In the genomic region with DNA sequence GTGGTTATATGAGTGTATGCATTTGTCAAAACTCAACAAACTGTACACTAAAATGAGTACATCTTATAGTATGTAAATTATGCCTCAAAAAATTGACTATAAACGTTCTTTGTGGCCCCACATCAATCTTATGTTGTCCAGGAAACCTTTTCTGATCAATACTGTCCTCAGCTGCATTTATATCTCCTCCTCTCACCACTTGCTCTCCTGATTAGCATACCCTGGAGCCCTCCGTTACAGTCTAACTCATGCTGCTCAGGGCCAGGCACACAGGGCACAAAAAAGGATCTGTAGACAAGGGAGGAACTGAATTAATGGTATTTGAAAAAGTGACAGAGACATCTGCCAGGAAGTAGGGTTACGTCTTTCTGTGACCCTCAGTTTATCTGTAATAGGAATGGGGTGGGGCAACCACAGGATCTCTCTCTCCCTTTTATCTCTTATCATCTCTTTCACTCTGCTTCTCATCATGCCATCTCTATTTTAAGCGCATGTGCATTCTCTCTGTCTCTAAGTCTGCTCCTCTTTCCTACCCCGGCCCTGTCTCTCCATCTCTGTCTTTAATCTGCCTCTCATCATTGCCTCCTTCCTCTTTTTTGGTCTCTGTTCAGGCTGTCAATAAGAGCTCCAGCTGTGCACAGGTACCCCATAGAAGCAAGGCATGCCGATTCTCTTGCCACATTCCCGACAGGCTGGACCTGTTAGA, we compare ENCODE assay signal across 1 cellular context.
TF ChIP-seq lines count a peak whose summit lies in the region.

No MANE protein-coding gene starts in this region.

TF ChIP-seq in K562, 482 proteins besides CTCF, POLR2A, EP300 and RAD21 (continues in another document):
- TF ChIP-seq JUND (IDR thresholded peaks at IDR 0.05; ENCODE audit: borderline replicate concordance, low read depth, low read length) (0 out of 2 replicates have a peak, but pooled peaks have one; percentile 3), JUND (tag; IDR thresholded peaks at IDR 0.05; ENCODE audit: borderline replicate concordance, low read depth, low read length) (no peak), MTA1 (IDR thresholded peaks at IDR 0.05; ENCODE audit: borderline replicate concordance) (peak; percentile 60; the same call in 1 of the 2 replicates), GABPB2 (CRISPR knock-in tag; conservative IDR thresholded peaks at IDR 0.05) (no peak), ADNP (tag; IDR thresholded peaks at IDR 0.05) (peak; percentile 69), ARID1B (IDR thresholded peaks at IDR 0.05) (peak; percentile 62), HDAC6 (IDR thresholded peaks at IDR 0.05; ENCODE audit: low read depth, low read length) (no peak), PKNOX1 (IDR thresholded peaks at IDR 0.05) (peak; percentile 82), BCOR (IDR thresholded peaks at IDR 0.05) (0 out of 2 replicates have a peak, but pooled peaks have one; percentile 8), SMARCA5 (IDR thresholded peaks at IDR 0.05) (peak; percentile 23; the same call in 1 of the 2 replicates), ELF2 (CRISPR knock-in tag; IDR thresholded peaks at IDR 0.05) (0 out of 2 replicates have a peak, but pooled peaks have one; percentile 48), GTF2B (IDR thresholded peaks at IDR 0.05; ENCODE audit: extremely low read depth, insufficient read length) (no peak), CTBP1 (IDR thresholded peaks at IDR 0.05; ENCODE audit: borderline replicate concordance) (peak; percentile 98), NCOR1 (IDR thresholded peaks at IDR 0.05) (0 out of 2 replicates have a peak, but pooled peaks have one; percentile 24), HDAC1 (IDR thresholded peaks at IDR 0.05) (peak in 1 of 2 experiments; percentile 51; a peak in 2 of 4 replicates), RCOR1 (IDR thresholded peaks at IDR 0.05; ENCODE audit: borderline replicate concordance in 1 of 2, low read depth in 2 of 2, low read length in 2 of 2) (peak in 1 of 2 experiments; percentile 86; a peak in 2 of 4 replicates), HMGXB4 (CRISPR knock-in tag; IDR thresholded peaks at IDR 0.05) (no peak), SMARCB1 (IDR thresholded peaks at IDR 0.05; ENCODE audit: insufficient read length, low read depth) (peak; percentile 91), POLR2B (IDR thresholded peaks at IDR 0.05; ENCODE audit: low read depth, partially characterized antibody) (no peak), PTBP1 (IDR thresholded peaks at IDR 0.05; ENCODE audit: low read depth, low read length) (0 out of 2 replicates have a peak, but pooled peaks have one; percentile 42), NRF1 (conservative IDR thresholded peaks at IDR 0.05 in 1 of 2, IDR thresholded peaks at IDR 0.05 in 1 of 2) (peak in 1 of 2 experiments; percentile 20; a peak in 1 of 4 replicates), CBFA2T3 (IDR thresholded peaks at IDR 0.05) (peak; percentile 59), ELF4 (CRISPR knock-in tag; IDR thresholded peaks at IDR 0.05) (no peak), SREBF2 (CRISPR knock-in tag; IDR thresholded peaks at IDR 0.05) (peak; percentile 38; the same call in 1 of the 2 replicates), DPF2 (IDR thresholded peaks at IDR 0.05) (peak; percentile 67), RBM25 (IDR thresholded peaks at IDR 0.05; ENCODE audit: low read depth, low read length, severe bottlenecking) (peak; percentile 33), CBX3 (IDR thresholded peaks at IDR 0.05; ENCODE audit: borderline replicate concordance in 1 of 2, low read length in 2 of 2) (no peak), ZFPM2 (CRISPR knock-in tag; IDR thresholded peaks at IDR 0.05) (0 out of 2 replicates have a peak, but pooled peaks have one; percentile 49), TRIM24 (IDR thresholded peaks at IDR 0.05) (0 out of 4 replicates have a peak, but pooled peaks of 1 of the 2 experiments have one; percentile 23), ZNF24 (IDR thresholded peaks at IDR 0.05) (peak; percentile 56; the same call in 1 of the 2 replicates), SMARCA4 (IDR thresholded peaks at IDR 0.05) (peak; percentile 72), RREB1 (CRISPR knock-in tag; IDR thresholded peaks at IDR 0.05) (peak; percentile 91), MYC (IDR thresholded peaks at IDR 0.05; ENCODE audit: low read depth, low read length) (no peak), MYC (CRISPR knock-in tag; IDR thresholded peaks at IDR 0.05; ENCODE audit: borderline replicate concordance, low read depth) (no peak), ESRRA (IDR thresholded peaks at IDR 0.05; ENCODE audit: borderline replicate concordance, low read depth) (peak; percentile 55; the same call in 1 of the 2 replicates), MEIS2 (IDR thresholded peaks at IDR 0.05; ENCODE audit: partially characterized antibody) (peak; percentile 3), TAL1 (IDR thresholded peaks at IDR 0.05) (peak; percentile 13)
- TF ChIP-seq, protein P1, sequence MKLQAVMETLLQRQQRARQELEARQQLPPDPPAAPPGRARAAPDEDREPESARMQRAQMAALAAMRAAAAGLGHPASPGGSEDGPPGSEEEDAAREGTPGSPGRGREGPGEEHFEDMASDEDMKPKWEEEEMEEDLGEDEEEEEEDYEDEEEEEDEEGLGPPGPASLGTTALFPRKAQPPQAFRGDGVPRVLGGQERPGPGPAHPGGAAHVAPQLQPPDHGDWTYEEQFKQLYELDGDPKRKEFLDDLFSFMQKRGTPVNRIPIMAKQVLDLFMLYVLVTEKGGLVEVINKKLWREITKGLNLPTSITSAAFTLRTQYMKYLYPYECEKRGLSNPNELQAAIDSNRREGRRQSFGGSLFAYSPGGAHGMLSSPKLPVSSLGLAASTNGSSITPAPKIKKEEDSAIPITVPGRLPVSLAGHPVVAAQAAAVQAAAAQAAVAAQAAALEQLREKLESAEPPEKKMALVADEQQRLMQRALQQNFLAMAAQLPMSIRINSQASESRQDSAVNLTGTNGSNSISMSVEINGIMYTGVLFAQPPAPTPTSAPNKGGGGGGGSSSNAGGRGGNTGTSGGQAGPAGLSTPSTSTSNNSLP (IDR thresholded peaks at IDR 0.05; ENCODE audit: borderline replicate concordance, low read depth, low read length) = 0 out of 2 replicates have a peak, but pooled peaks have one; percentile 13
- TF ChIP-seq, protein P2, sequence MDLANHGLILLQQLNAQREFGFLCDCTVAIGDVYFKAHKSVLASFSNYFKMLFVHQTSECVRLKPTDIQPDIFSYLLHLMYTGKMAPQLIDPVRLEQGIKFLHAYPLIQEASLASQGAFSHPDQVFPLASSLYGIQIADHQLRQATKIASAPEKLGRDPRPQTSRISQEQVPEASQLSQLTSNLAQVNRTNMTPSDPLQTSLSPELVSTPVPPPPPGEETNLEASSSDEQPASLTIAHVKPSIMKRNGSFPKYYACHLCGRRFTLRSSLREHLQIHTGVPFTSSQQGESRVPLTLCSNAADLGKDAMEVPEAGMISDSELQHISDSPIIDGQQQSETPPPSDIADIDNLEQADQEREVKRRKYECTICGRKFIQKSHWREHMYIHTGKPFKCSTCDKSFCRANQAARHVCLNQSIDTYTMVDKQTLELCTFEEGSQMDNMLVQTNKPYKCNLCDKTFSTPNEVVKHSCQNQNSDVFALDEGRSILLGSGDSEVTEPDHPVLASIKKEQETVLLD (IDR thresholded peaks at IDR 0.05) = peak; percentile 79; the same call in 1 of the 2 replicates
- TF ChIP-seq, protein P3, sequence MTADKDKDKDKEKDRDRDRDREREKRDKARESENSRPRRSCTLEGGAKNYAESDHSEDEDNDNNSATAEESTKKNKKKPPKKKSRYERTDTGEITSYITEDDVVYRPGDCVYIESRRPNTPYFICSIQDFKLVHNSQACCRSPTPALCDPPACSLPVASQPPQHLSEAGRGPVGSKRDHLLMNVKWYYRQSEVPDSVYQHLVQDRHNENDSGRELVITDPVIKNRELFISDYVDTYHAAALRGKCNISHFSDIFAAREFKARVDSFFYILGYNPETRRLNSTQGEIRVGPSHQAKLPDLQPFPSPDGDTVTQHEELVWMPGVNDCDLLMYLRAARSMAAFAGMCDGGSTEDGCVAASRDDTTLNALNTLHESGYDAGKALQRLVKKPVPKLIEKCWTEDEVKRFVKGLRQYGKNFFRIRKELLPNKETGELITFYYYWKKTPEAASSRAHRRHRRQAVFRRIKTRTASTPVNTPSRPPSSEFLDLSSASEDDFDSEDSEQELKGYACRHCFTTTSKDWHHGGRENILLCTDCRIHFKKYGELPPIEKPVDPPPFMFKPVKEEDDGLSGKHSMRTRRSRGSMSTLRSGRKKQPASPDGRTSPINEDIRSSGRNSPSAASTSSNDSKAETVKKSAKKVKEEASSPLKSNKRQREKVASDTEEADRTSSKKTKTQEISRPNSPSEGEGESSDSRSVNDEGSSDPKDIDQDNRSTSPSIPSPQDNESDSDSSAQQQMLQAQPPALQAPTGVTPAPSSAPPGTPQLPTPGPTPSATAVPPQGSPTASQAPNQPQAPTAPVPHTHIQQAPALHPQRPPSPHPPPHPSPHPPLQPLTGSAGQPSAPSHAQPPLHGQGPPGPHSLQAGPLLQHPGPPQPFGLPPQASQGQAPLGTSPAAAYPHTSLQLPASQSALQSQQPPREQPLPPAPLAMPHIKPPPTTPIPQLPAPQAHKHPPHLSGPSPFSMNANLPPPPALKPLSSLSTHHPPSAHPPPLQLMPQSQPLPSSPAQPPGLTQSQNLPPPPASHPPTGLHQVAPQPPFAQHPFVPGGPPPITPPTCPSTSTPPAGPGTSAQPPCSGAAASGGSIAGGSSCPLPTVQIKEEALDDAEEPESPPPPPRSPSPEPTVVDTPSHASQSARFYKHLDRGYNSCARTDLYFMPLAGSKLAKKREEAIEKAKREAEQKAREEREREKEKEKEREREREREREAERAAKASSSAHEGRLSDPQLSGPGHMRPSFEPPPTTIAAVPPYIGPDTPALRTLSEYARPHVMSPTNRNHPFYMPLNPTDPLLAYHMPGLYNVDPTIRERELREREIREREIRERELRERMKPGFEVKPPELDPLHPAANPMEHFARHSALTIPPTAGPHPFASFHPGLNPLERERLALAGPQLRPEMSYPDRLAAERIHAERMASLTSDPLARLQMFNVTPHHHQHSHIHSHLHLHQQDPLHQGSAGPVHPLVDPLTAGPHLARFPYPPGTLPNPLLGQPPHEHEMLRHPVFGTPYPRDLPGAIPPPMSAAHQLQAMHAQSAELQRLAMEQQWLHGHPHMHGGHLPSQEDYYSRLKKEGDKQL (CRISPR knock-in tag; IDR thresholded peaks at IDR 0.05; ENCODE audit: borderline replicate concordance) = no peak
